Comparison of ENCODE assay signal across 26 cellular contexts in genomic region chr13:106721599-106721998, GRCh38.
"Had no signal": no experiment of that assay in that cellular context is flagged by ENCODE, and none has a peak within 500 bp of the region (broad histone marks: within the 10 kb centered on the region; RNA-seq: fewer than 3 reads in every experiment).

No MANE protein-coding gene starts in this region.

- H3K27ac ChIP-seq: ascending aorta had no signal

- H3K4me3 ChIP-seq: ascending aorta had no signal

- H3K36me3 ChIP-seq: ascending aorta had no signal

- DNase-seq: activated CD4-positive, alpha-beta T cell treated with anti-CD3 and anti-CD28 coated beads for 36 hours; activated CD4-positive, alpha-beta T cell treated with anti-CD3 and anti-CD28 coated beads, Interleukin-2, amount 10 ng/mL, durations not matched to agents 7 days and 5 days; activated CD4-positive, alpha-beta T cell treated with anti-CD3 and anti-CD28 coated beads, Interleukin-2, amount 50 U/mL, for 48 hours; activated CD8-positive, alpha-beta T cell treated with anti-CD3 and anti-CD28 coated beads, Interleukin-2, amount 10 ng/mL, durations not matched to agents 7 days and 5 days; activated gamma-delta T cell; activated naive CD4-positive, alpha-beta T cell treated with Interleukin-2 at 50 U/mL for 16 hours; activated naive CD8-positive, alpha-beta T cell treated with anti-CD3 and anti-CD28 coated beads, Interleukin-2, amount 10 ng/mL, durations not matched to agents 7 days and 5 days; activated T-cell treated with anti-CD3 and anti-CD28 coated beads, Interleukin-2, amount 50 U/mL, for 24 hours; amygdala; Karpas-422; KBM-7; NCI-H1092 treated with DMSO at 0.1 percent for 48 hours; NCI-H1417; NCI-H146; NCI-H187; NCI-H2029 treated with DMSO at 0.1 percent for 48 hours; NCI-H2107; NCI-H2171 treated with DMSO at 0.1 percent for 48 hours; NCI-H2227 treated with DMSO at 0.1 percent for 48 hours; NCI-H446; NCI-H510A treated with DMSO at 0.1 percent for 48 hours; NCI-H526 treated with DMSO at 0.1 percent for 48 hours; NCI-H774; Right ventricle myocardium superior; SW 1271 had no signal

- H3K27me3 ChIP-seq: ascending aorta had no signal

- H3K4me1 ChIP-seq: ascending aorta had no signal
